ENCODE assay signal across 25 cellular contexts in genomic region chr4:174438711-174439110, GRCh38.
"Had no signal": no experiment of that assay in that cellular context is flagged by ENCODE, and none has a peak within 500 bp of the region (broad histone marks: within the 10 kb centered on the region; RNA-seq: fewer than 3 reads in every experiment).

No MANE protein-coding gene starts in this region.

- H2AFZ ChIP-seq: hepatocyte had no signal

- H3K79me2 ChIP-seq: hepatocyte had no signal

- FAIRE-seq: endometrium, frontal cortex, islet of Langerhans, keratinocyte had no signal

- DNase-seq: colonic mucosa; cortex of kidney; effector CD8-positive, alpha-beta T cell; effector memory CD8-positive, alpha-beta T cell; endodermal cell; erythroblast; esophagus squamous epithelium; foreskin fibroblast; heart left ventricle; left cardiac atrium; left lung; left ventricle myocardium superior; lower lobe of right lung; mesenchymal stem cell; mucosa of descending colon; naive B cell; naive thymus-derived CD8-positive, alpha-beta T cell had no signal

- H3K4me2 ChIP-seq: hepatocyte had no signal

- H3K36me3 ChIP-seq: colonic mucosa, esophagus squamous epithelium, gastroesophageal sphincter, heart left ventricle, left lung, lower lobe of right lung had no signal

- H3K4me1 ChIP-seq: colonic mucosa, left lung, lower lobe of right lung had no signal

- H3K4me3 ChIP-seq: colonic mucosa, esophagus squamous epithelium, gastroesophageal sphincter, heart left ventricle, hepatocyte, left lung, lower lobe of right lung, mucosa of descending colon had no signal

- H3K27me3 ChIP-seq: colonic mucosa, esophagus squamous epithelium, gastroesophageal sphincter, heart left ventricle, hepatocyte, left lung had no signal

- ATAC-seq: effector memory CD8-positive, alpha-beta T cell; esophagus mucosa; gastroesophageal sphincter; heart left ventricle; left cardiac atrium; left lung; left ventricle myocardium superior; lower lobe of right lung; mucosa of descending colon; naive thymus-derived CD8-positive, alpha-beta T cell had no signal

- H3K9me3 ChIP-seq: colonic mucosa, esophagus squamous epithelium, gastroesophageal sphincter, heart left ventricle, left lung, lower lobe of right lung, mucosa of descending colon had no signal

- H3K27ac ChIP-seq: colonic mucosa, epithelial cell of prostate, esophagus squamous epithelium, gastroesophageal sphincter, heart left ventricle, hepatocyte, left lung, lower lobe of right lung had no signal
